Comparison of ENCODE assay signal across 8 cellular contexts in genomic region chr16:71961066-71962039, GRCh38. TPM values are rescaled to one million over a fixed set of nuclear protein-coding genes. Genes with fewer than 3 reads are reported as not detected.
A peak's percentile ranks its signal among the peaks of the same experiment; 100 is the strongest.
DNase-seq lines count a peak whose midpoint lies in the region; ATAC-seq and TF ChIP-seq lines count a peak whose summit lies in the region.

No MANE protein-coding gene starts in this region.

- no peaks in the 10 kb centered on the region for H4K20me1 ChIP-seq in OCI-LY7 (ENCODE audit: insufficient read depth, low read length)

- TF ChIP-seq RAD21 in Ishikawa (IDR thresholded peaks at IDR 0.05; ENCODE audit: low read depth) = peak; percentile 96

- H3K4me1 ChIP-seq in CD4-positive, CD25-positive, alpha-beta regulatory T cell (ENCODE audit: control insufficient read depth, insufficient read depth, low read length, poor library complexity, severe bottlenecking) = peaks cover 6% of the 10 kb centered on the region
- H3K4me1 ChIP-seq in OCI-LY7 (ENCODE audit: insufficient read depth, low read length, poor library complexity, severe bottlenecking) = peaks cover 57% of the 10 kb centered on the region
- H3K4me1 ChIP-seq in esophagus squamous epithelium = no peaks in the 10 kb centered on the region

- TF ChIP-seq EP300 in Ishikawa (IDR thresholded peaks at IDR 0.05; ENCODE audit: borderline replicate concordance) = no peak

- intact Hi-C loops in OCI-LY7 (cut with micrococcal nuclease; ENCODE audit: unreplicated experiment) = loop anchor here (1.0 to 5.0 kb wide), 10 partner anchors 66 to 394 kb away; partner anchors contain the start of genes AP1G1, ATXN1L, DHX38 and IST1
- intact Hi-C loops in esophagus squamous epithelium (cut with DNase I) = no loop called here
- intact Hi-C loops in natural killer cell (cut with micrococcal nuclease) = loop anchor here (1.0 kb wide), 1 partner anchor 215 kb away; no protein-coding TSS in a partner anchor

- no peaks in the 10 kb centered on the region for H3K27me3 ChIP-seq in CD4-positive, CD25-positive, alpha-beta regulatory T cell (ENCODE audit: control insufficient read depth, insufficient read depth, low read length)
- H3K27me3 ChIP-seq in esophagus squamous epithelium = no peaks in the 10 kb centered on the region

- no peak overlapping the region for H3K27ac Mint-ChIP-seq in CD4-positive, CD25-positive, alpha-beta regulatory T cell
- H3K27ac Mint-ChIP-seq in natural killer cell = no peak overlapping the region
- no peak overlapping the region for H3K27ac Mint-ChIP-seq in stimulated activated memory B cell treated with anti-CD40 and anti-IgM and Interleukin-4, amounts not matched to agents 10 μg/mL and 1 μg/mL and 100 μg/mL, for 72 hours

- no peaks in the 10 kb centered on the region for H3K36me3 ChIP-seq in CD4-positive, CD25-positive, alpha-beta regulatory T cell (ENCODE audit: control insufficient read depth, insufficient read depth, low read length)
- H3K36me3 ChIP-seq in OCI-LY7 (ENCODE audit: insufficient read depth, low read length) = no peaks in the 10 kb centered on the region; the same call in 1 of the 2 replicates
- no peaks in the 10 kb centered on the region for H3K36me3 ChIP-seq in esophagus squamous epithelium

- no peak overlapping the region for H3K4me3 ChIP-seq in CD4-positive, CD25-positive, alpha-beta regulatory T cell (ENCODE audit: low read depth, low read length)
- H3K4me3 ChIP-seq in OCI-LY7 (ENCODE audit: low read depth, low read length, poor library complexity, severe bottlenecking) (no peak overlapping the region), esophagus squamous epithelium (no peak overlapping the region)

- peaks cover 11% of the 10 kb centered on the region for H3K27me3 Mint-ChIP-seq in CD4-positive, CD25-positive, alpha-beta regulatory T cell
- H3K27me3 Mint-ChIP-seq in natural killer cell (ENCODE audit: low read depth in 2 of 2) = peaks cover 3 to 8% of the 10 kb centered on the region in 2 donors
- H3K27me3 Mint-ChIP-seq in stimulated activated memory B cell treated with anti-CD40 and anti-IgM and Interleukin-4, amounts not matched to agents 10 μg/mL and 1 μg/mL and 100 μg/mL, for 72 hours = peaks cover 18% of the 10 kb centered on the region

- peak; percentile 87 for ATAC-seq in CD4-positive, CD25-positive, alpha-beta regulatory T cell (ENCODE audit: low read depth in 2 of 2)
- ATAC-seq in GM19455 (IDR thresholded peaks at IDR 0.05; ENCODE audit: unreplicated experiment) = peak; percentile 69
- ATAC-seq in natural killer cell = peak; percentile 81 to 97 (median 94)
- ATAC-seq in stimulated activated memory B cell treated with anti-CD40 and anti-IgM and Interleukin-4, amounts not matched to agents 10 μg/mL and 1 μg/mL and 100 μg/mL, for 72 hours = peak; percentile 72

- H3K4me2 ChIP-seq in OCI-LY7 (ENCODE audit: low read length) = peak overlapping the region; percentile 54; the same call in 1 of the 2 replicates

- peak overlapping the region; percentile 44; the same call in 1 of the 2 replicates for H2AFZ ChIP-seq in OCI-LY7 (ENCODE audit: low read length)

- no TSS peak for BruUV-seq in OCI-LY7 (replicated peaks; lab: Mats Ljungman, UMichigan)

- H3K79me2 ChIP-seq in OCI-LY7 (ENCODE audit: insufficient read depth, low read depth, low read length) = no peaks in the 10 kb centered on the region

- H3K27ac ChIP-seq in CD4-positive, CD25-positive, alpha-beta regulatory T cell (ENCODE audit: insufficient read depth, low read length, poor library complexity, severe bottlenecking) = no peak overlapping the region
- peak overlapping the region; percentile 58 for H3K27ac ChIP-seq in OCI-LY7 (ENCODE audit: low read depth, low read length, poor library complexity, severe bottlenecking)
- no peak overlapping the region for H3K27ac ChIP-seq in esophagus squamous epithelium

- peak; percentile 96 for TF ChIP-seq CTCF in OCI-LY7 (conservative IDR thresholded peaks at IDR 0.05; ENCODE audit: low read length)
- peak; percentile 60 to 75 (median 70) for TF ChIP-seq CTCF in esophagus squamous epithelium (IDR thresholded peaks at IDR 0.05)
- peak; percentile 77 for TF ChIP-seq CTCF in natural killer cell (IDR thresholded peaks at IDR 0.05)

- 62 to 68% methylated on average over 11 of the region's 14 CpGs for WGBS in esophagus squamous epithelium, 2 donors

- DNase-seq in CD4-positive, CD25-positive, alpha-beta regulatory T cell = peak; percentile 61 to 87 (median 77)
- DNase-seq in OCI-LY7 (ENCODE audit: low spot score) (peak; percentile 90), activated T-cell treated with anti-CD3 and anti-CD28 coated beads for 24 hours (ENCODE audit: low read depth) (peak; percentile 69), esophagus squamous epithelium (lab: John Stamatoyannopoulos, UW) (peak; percentile 15), natural killer cell (peak; percentile 71)

- H3K36me3 Mint-ChIP-seq in CD4-positive, CD25-positive, alpha-beta regulatory T cell = no peaks in the 10 kb centered on the region
- no peaks in the 10 kb centered on the region for H3K36me3 Mint-ChIP-seq in natural killer cell
- H3K36me3 Mint-ChIP-seq in stimulated activated memory B cell treated with anti-CD40 and anti-IgM and Interleukin-4, amounts not matched to agents 10 μg/mL and 1 μg/mL and 100 μg/mL, for 72 hours = no peaks in the 10 kb centered on the region

- no peak overlapping the region for H3K4me3 Mint-ChIP-seq in CD4-positive, CD25-positive, alpha-beta regulatory T cell
- no peak overlapping the region for H3K4me3 Mint-ChIP-seq in natural killer cell
- no peak overlapping the region for H3K4me3 Mint-ChIP-seq in stimulated activated memory B cell treated with anti-CD40 and anti-IgM and Interleukin-4, amounts not matched to agents 10 μg/mL and 1 μg/mL and 100 μg/mL, for 72 hours

- H3K9me3 ChIP-seq in CD4-positive, CD25-positive, alpha-beta regulatory T cell (ENCODE audit: control insufficient read depth in 2 of 2, low read length in 2 of 2) = no peaks in the 10 kb centered on the region
- H3K9me3 ChIP-seq in OCI-LY7 (ENCODE audit: low read length) = peaks cover 9% of the 10 kb centered on the region; the same call in 1 of the 2 replicates
- H3K9me3 ChIP-seq in esophagus squamous epithelium = no peaks in the 10 kb centered on the region

- H3K9me3 Mint-ChIP-seq in CD4-positive, CD25-positive, alpha-beta regulatory T cell = no peaks in the 10 kb centered on the region
- H3K9me3 Mint-ChIP-seq in natural killer cell = no peaks in the 10 kb centered on the region
- no peaks in the 10 kb centered on the region for H3K9me3 Mint-ChIP-seq in stimulated activated memory B cell treated with anti-CD40 and anti-IgM and Interleukin-4, amounts not matched to agents 10 μg/mL and 1 μg/mL and 100 μg/mL, for 72 hours

- POLR2A ChIA-PET in OCI-LY7 (lab: Charles Lee) = interaction anchor here (0.5 to 1.4 kb wide), 6 partner anchors 14 to 346 kb away, joined by 3 to 4 read pairs (median 3); no protein-coding TSS in a partner anchor

- CTCF ChIA-PET in OCI-LY7 (lab: Charles Lee; ENCODE audit: unreplicated experiment) = interaction anchor here (0.6 to 0.7 kb wide), 2 partner anchors 76 to 79 kb away, joined by 4 to 6 read pairs; no protein-coding TSS in a partner anchor

- peaks cover 5 to 14% (median 11%) of the 10 kb centered on the region in 4 donors for H3K4me1 Mint-ChIP-seq in CD4-positive, CD25-positive, alpha-beta regulatory T cell
- peaks cover 3 to 4% of the 10 kb centered on the region in 2 donors for H3K4me1 Mint-ChIP-seq in natural killer cell
- peaks cover 30% of the 10 kb centered on the region for H3K4me1 Mint-ChIP-seq in stimulated activated memory B cell treated with anti-CD40 and anti-IgM and Interleukin-4, amounts not matched to agents 10 μg/mL and 1 μg/mL and 100 μg/mL, for 72 hours

- no peaks in the 10 kb centered on the region for H3K9me2 ChIP-seq in OCI-LY7 (ENCODE audit: insufficient read depth, low read length)

- TF ChIP-seq POLR2A in esophagus squamous epithelium (IDR thresholded peaks at IDR 0.05) = no peak

TF ChIP-seq in Ishikawa, 13 proteins besides CTCF, POLR2A, EP300 and RAD21:
- TF ChIP-seq ZBTB7A (IDR thresholded peaks at IDR 0.05; ENCODE audit: low read depth) (no peak), FOXM1 (IDR thresholded peaks at IDR 0.05; ENCODE audit: borderline replicate concordance, low read depth) (no peak), MAX (IDR thresholded peaks at IDR 0.05) (no peak)

RNA-seq across cellular contexts. Expression of gene PKD1L3, which starts 38.8 kb away (rescaled TPM):
- total RNA-seq in CD4-positive, CD25-positive, alpha-beta regulatory T cell = not detected
- polyA plus RNA-seq in CD4-positive, CD25-positive, alpha-beta regulatory T cell = not detected
- total RNA-seq in OCI-LY7 (2014; rRNA removed; shearing (Covaris generic)) = 0.09 TPM in 1 of 2 replicates, not detected in the other
- not detected in 2 replicates for total RNA-seq in OCI-LY7 (2022)
- total RNA-seq in esophagus squamous epithelium = under 1 TPM in 3 of 4 donors, not detected in 1; 0.09 to 0.29 (median 0.19) TPM
- under 1 TPM in 1 of 3 donors, not detected in 2; 0.12 TPM for total RNA-seq in natural killer cell

RNA-seq across cellular contexts. Expression of gene DHODH, which starts 47.2 kb away (rescaled TPM):
- total RNA-seq in CD4-positive, CD25-positive, alpha-beta regulatory T cell = 7.3 TPM
- 10 to 100 TPM in 1 of 4 donors, 1 to 10 TPM in 3; 4.9 to 10.1 (median 6.0) TPM for polyA plus RNA-seq in CD4-positive, CD25-positive, alpha-beta regulatory T cell
- 12.3 and 15.7 TPM in 2 replicates for total RNA-seq in OCI-LY7 (2014; rRNA removed; shearing (Covaris generic))
- total RNA-seq in OCI-LY7 (2022) = 16.6 and 20.9 TPM in 2 replicates
- 1 to 10 TPM; 4.3 to 9.0 (median 7.9) TPM for total RNA-seq in esophagus squamous epithelium
- 1 to 10 TPM; 3.7 to 6.9 (median 4.7) TPM for total RNA-seq in natural killer cell

Comparison
In these comparisons a context has a peak if more than half of its experiments do, and no peak if none do; other contexts are left out.
1. DNase-seq: peak in every context shown above with its lines; median percentile 90 in OCI-LY7; 77 in CD4-positive, CD25-positive, alpha-beta regulatory T cell; 71 in natural killer cell; 69 in activated T-cell treated with anti-CD3 and anti-CD28 coated beads for 24 hours; 15 in esophagus squamous epithelium.